ENCODE assay signal across 1 cellular context in the genomic region with DNA sequence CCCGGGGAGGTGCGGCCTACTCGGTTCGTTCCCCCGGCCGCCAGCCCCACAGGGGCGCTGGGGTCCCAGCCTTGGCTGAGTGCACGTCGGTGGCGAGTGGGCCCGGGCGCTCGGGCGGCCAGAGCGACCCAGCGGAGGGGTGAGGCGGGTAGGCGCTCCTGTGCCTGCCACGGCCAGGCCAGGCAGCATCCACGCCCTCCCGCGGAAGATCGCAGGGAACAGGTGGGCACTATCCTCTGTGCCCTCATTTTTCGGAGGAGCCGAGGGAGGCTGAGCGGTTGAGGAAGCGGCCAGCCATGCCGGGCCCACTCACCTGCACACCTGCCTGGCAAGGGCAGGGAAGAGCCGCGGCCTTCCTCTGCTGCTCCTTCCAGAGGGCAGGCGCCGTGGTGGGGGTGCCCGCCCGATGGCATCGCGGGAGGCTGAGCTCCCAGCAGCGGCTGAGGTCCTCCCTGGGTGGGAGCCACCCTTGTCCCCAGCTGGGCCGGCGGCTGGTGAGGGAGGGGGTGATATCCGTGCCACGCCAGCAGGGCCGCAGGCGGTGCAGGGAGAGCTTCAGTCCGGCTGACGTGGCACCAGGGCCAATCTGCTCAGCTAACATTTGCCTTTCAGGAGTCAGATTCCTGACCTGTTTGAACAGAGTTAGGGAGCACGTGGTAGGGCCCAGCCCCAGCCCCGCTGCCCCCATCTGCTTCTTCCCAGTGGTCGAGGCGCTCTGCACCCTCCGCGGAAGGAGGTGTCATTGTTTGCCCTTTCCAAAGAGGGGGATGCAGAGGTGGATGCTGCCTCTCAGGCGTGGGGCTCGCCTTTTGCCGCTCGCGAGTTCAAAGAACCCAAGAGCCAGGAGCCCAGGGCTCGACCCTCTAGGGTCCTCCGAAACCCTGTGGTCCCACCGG.
TF ChIP-seq lines count a peak whose summit lies in the region.

No MANE protein-coding gene starts in this region.

TF ChIP-seq in HepG2, 621 proteins besides CTCF, POLR2A, EP300 and RAD21 (continued from another document):
- TF ChIP-seq, protein P1, sequence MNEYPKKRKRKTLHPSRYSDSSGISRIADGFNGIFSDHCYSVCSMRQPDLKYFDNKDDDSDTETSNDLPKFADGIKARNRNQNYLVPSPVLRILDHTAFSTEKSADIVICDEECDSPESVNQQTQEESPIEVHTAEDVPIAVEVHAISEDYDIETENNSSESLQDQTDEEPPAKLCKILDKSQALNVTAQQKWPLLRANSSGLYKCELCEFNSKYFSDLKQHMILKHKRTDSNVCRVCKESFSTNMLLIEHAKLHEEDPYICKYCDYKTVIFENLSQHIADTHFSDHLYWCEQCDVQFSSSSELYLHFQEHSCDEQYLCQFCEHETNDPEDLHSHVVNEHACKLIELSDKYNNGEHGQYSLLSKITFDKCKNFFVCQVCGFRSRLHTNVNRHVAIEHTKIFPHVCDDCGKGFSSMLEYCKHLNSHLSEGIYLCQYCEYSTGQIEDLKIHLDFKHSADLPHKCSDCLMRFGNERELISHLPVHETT (CRISPR knock-in tag; conservative IDR thresholded peaks at IDR 0.05): no peak
- TF ChIP-seq, protein P2, sequence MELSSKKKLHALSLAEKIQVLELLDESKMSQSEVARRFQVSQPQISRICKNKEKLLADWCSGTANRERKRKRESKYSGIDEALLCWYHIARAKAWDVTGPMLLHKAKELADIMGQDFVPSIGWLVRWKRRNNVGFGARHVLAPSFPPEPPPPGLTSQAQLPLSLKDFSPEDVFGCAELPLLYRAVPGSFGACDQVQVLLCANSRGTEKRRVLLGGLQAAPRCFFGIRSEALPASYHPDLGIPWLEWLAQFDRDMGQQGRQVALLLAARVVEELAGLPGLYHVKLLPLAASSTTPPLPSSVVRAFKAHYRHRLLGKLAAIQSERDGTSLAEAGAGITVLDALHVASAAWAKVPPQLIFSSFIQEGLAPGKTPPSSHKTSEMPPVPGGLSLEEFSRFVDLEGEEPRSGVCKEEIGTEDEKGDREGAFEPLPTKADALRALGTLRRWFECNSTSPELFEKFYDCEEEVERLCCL (CRISPR knock-in tag; IDR thresholded peaks at IDR 0.05; ENCODE audit: borderline replicate concordance): no peak
- TF ChIP-seq POLR2G (IDR thresholded peaks at IDR 0.05; ENCODE audit: low read depth, low read length) (no peak), CBX2 (IDR thresholded peaks at IDR 0.05; ENCODE audit: low read depth, low read length) (no peak), CBX2 (CRISPR knock-in tag; IDR thresholded peaks at IDR 0.05; ENCODE audit: low read depth) (no peak), MIER3 (CRISPR knock-in tag; IDR thresholded peaks at IDR 0.05; ENCODE audit: borderline replicate concordance) (no peak), KAT7 (CRISPR knock-in tag; IDR thresholded peaks at IDR 0.05; ENCODE audit: borderline replicate concordance) (no peak; the same call in 1 of the 2 replicates), ZNF747 (CRISPR knock-in tag; IDR thresholded peaks at IDR 0.05; ENCODE audit: borderline replicate concordance) (no peak), MBNL3 (CRISPR knock-in tag; conservative IDR thresholded peaks at IDR 0.05) (no peak), YY1 (IDR thresholded peaks at IDR 0.05; ENCODE audit: insufficient read depth, insufficient replicate concordance, low read depth, low read length) (no peak)
- TF ChIP-seq, protein P3, sequence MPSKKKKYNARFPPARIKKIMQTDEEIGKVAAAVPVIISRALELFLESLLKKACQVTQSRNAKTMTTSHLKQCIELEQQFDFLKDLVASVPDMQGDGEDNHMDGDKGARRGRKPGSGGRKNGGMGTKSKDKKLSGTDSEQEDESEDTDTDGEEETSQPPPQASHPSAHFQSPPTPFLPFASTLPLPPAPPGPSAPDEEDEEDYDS (CRISPR knock-in tag; IDR thresholded peaks at IDR 0.05): no peak
